Comparison of ENCODE assay signal across 18 cellular contexts in genomic region chr17:37121616-37122015, GRCh38.
DNase-seq lines count a peak whose midpoint lies in the region; TF ChIP-seq lines count a peak whose summit lies in the region.
"Had no signal": no experiment of that assay in that cellular context is flagged by ENCODE, and none has a peak within 500 bp of the region (broad histone marks: within the 10 kb centered on the region; RNA-seq: fewer than 3 reads in every experiment).

No MANE protein-coding gene starts in this region.

- no peak overlapping the region for H2BK12ac ChIP-seq in neuronal stem cell (ENCODE audit: low read length)

- no peak overlapping the region for H2BK15ac ChIP-seq in neuronal stem cell (ENCODE audit: low read length)

- no peaks in the 10 kb centered on the region for H3K79me2 ChIP-seq in mammary epithelial cell (ENCODE audit: insufficient read depth, low read length)

- POLR2A ChIA-PET in MCF 10A (lab: Yijun Ruan, JAX): no interaction called here

- H3K27ac ChIP-seq in mammary epithelial cell (ENCODE audit: insufficient read depth, low read depth, low read length): no peak overlapping the region
- no peak overlapping the region for H3K27ac ChIP-seq in neuronal stem cell (replicated peaks; ENCODE audit: low read length)
- H3K27ac ChIP-seq: 22Rv1 had no signal

- no peak overlapping the region for H3K23ac ChIP-seq in neuronal stem cell (ENCODE audit: low read depth, low read length, poor library complexity)

- H3K9me3 Mint-ChIP-seq in MCF 10A (ENCODE audit: unreplicated experiment): no peaks in the 10 kb centered on the region
- H3K9me3 Mint-ChIP-seq: CD4-positive, alpha-beta memory T cell; GM23338; H9 had no signal

- H3K4me1 ChIP-seq in mammary epithelial cell (ENCODE audit: insufficient read depth, low read length): no peaks in the 10 kb centered on the region
- H3K4me1 ChIP-seq in neuronal stem cell (ENCODE audit: control insufficient read depth in 2 of 2, insufficient read depth in 1 of 2, low read depth in 1 of 2, low read length in 2 of 2): peaks cover 0 to 23% of the 10 kb centered on the region in 2 donors

- H3K27ac Mint-ChIP-seq in MCF 10A (ENCODE audit: low read depth, unreplicated experiment): peak overlapping the region; percentile 19
- H3K27ac Mint-ChIP-seq: GM23338 had no signal

- H3K9ac ChIP-seq in mammary epithelial cell (ENCODE audit: insufficient read depth, low read length) (no peak overlapping the region), neuronal stem cell (ENCODE audit: low read depth, low read length, poor library complexity) (no peak overlapping the region)

- H3K18ac ChIP-seq in neuronal stem cell (ENCODE audit: low read length): no peak overlapping the region

- in situ Hi-C loops in mammary epithelial cell (cut with MboI; ENCODE audit: low sequenced_read_pairs in 2 of 2): no loop called here

- H4K91ac ChIP-seq in neuronal stem cell (ENCODE audit: low read depth, low read length, poor library complexity): no peak overlapping the region

- no peak overlapping the region for H2AFZ ChIP-seq in mammary epithelial cell (ENCODE audit: low read depth, low read length)
- H2AFZ ChIP-seq in neuronal stem cell (ENCODE audit: low read length): no peak overlapping the region
- H2AFZ ChIP-seq: GM23338 had no signal

- intact Hi-C loops in MCF 10A (cut with micrococcal nuclease) (no loop called here), mammary epithelial cell (cut with micrococcal nuclease) (no loop called here)

- H2BK120ac ChIP-seq in neuronal stem cell (ENCODE audit: low read depth, low read length): no peak overlapping the region

- no peaks in the 10 kb centered on the region for H3K79me1 ChIP-seq in neuronal stem cell (ENCODE audit: low read depth, low read length)

- H4K20me1 ChIP-seq in mammary epithelial cell (ENCODE audit: insufficient read depth, low read length): no peaks in the 10 kb centered on the region

- no peak overlapping the region for H3K4ac ChIP-seq in neuronal stem cell (ENCODE audit: low read length)

- H3K36me3 ChIP-seq in mammary epithelial cell (ENCODE audit: insufficient read depth, low read length) (peaks cover 35% of the 10 kb centered on the region), neuronal stem cell (replicated peaks in 1 of 2; ENCODE audit: control insufficient read depth in 2 of 2, insufficient read depth in 2 of 2, low read length in 2 of 2) (peaks cover 13 to 98% of the 10 kb centered on the region in 2 donors)

- BruUV-seq in MCF 10A (replicated peaks; lab: Mats Ljungman, UMichigan): no TSS peak
- BruUV-seq in mammary epithelial cell (replicated peaks; lab: Mats Ljungman, UMichigan): no TSS peak

- no peak overlapping the region for H2AK5ac ChIP-seq in neuronal stem cell (ENCODE audit: low read depth, low read length)

- H3K4me3 ChIP-seq in mammary epithelial cell (replicated peaks in 1 of 3; ENCODE audit: insufficient read depth in 1 of 3, low read depth in 2 of 3, low read length in 3 of 3) (no peak overlapping the region), neuronal stem cell (ENCODE audit: low read length in 2 of 2) (no peak overlapping the region)
- H3K4me3 ChIP-seq: GM23338 had no signal

- 100% methylated on average over 2 of the region's 2 CpGs for WGBS in mammary epithelial cell (ENCODE audit: low coverage, missing lambda C conversion rate)
- no CpG with 5 or more reads among the region's 2 CpGs for WGBS in neuronal stem cell (ENCODE audit: extremely low coverage in 2 of 2, insufficient read length in 2 of 2, insufficient replicate concordance in 1 of 2), 2 donors

- no peaks in the 10 kb centered on the region for H3K9me3 ChIP-seq in mammary epithelial cell (replicated peaks; ENCODE audit: insufficient read depth, low read length)
- H3K9me3 ChIP-seq in neuronal stem cell (replicated peaks in 1 of 2; ENCODE audit: control insufficient read depth in 2 of 2, insufficient read depth in 1 of 2, low read depth in 1 of 2, low read length in 2 of 2): no peaks in the 10 kb centered on the region
- H3K9me3 ChIP-seq: BE2C had no signal

- H3K4me2 ChIP-seq in mammary epithelial cell (ENCODE audit: insufficient read depth, low read depth, low read length): no peak overlapping the region
- no peak overlapping the region for H3K4me2 ChIP-seq in neuronal stem cell (ENCODE audit: insufficient read depth, low read length, poor library complexity, severe bottlenecking)
- H3K4me2 ChIP-seq: GM23338 had no signal

- CTCF ChIA-PET in MCF 10A (lab: Yijun Ruan, JAX) (no interaction called here), mammary epithelial cell (lab: Charles Lee; ENCODE audit: low non-redundant PET) (no interaction called here)

- dilution Hi-C loops in mammary epithelial cell (cut with HindIII; ENCODE audit: low sequenced_read_pairs): no loop called here

- no peak overlapping the region for H3K14ac ChIP-seq in neuronal stem cell (ENCODE audit: low read length)

- H3K27me3 ChIP-seq in mammary epithelial cell (ENCODE audit: insufficient read depth, low read length): no peaks in the 10 kb centered on the region
- no peaks in the 10 kb centered on the region for H3K27me3 ChIP-seq in neuronal stem cell (ENCODE audit: control insufficient read depth in 3 of 3, insufficient read depth in 3 of 3, low read depth in 1 of 3, low read length in 3 of 3)
- H3K27me3 ChIP-seq: BE2C had no signal

- no peak overlapping the region for H2BK5ac ChIP-seq in neuronal stem cell (ENCODE audit: low read length)

- TF ChIP-seq CTCF in MCF 10A (IDR thresholded peaks at IDR 0.05; ENCODE audit: unreplicated experiment): no peak
- no peak for TF ChIP-seq CTCF in mammary epithelial cell (conservative IDR thresholded peaks at IDR 0.05 in 1 of 2, IDR thresholded peaks at IDR 0.05 in 1 of 2; ENCODE audit: extremely low read depth in 1 of 2, insufficient read depth in 1 of 2, low read depth in 1 of 2, low read length in 2 of 2)

- H3K4me1 Mint-ChIP-seq in MCF 10A (ENCODE audit: insufficient read depth, unreplicated experiment): no peaks in the 10 kb centered on the region
- H3K4me1 Mint-ChIP-seq: CD4-positive, alpha-beta memory T cell had no signal

- peaks cover 68% of the 10 kb centered on the region for H3K36me3 Mint-ChIP-seq in MCF 10A (ENCODE audit: insufficient read depth, unreplicated experiment)

- H4K8ac ChIP-seq in neuronal stem cell (ENCODE audit: low read depth, low read length): peak overlapping the region; percentile 78

- H3K27me3 Mint-ChIP-seq in MCF 10A (ENCODE audit: insufficient read depth, unreplicated experiment): no peaks in the 10 kb centered on the region
- H3K27me3 Mint-ChIP-seq: CD4-positive, alpha-beta memory T cell had no signal

- DNase-seq in MCF 10A (ENCODE audit: unreplicated experiment): no peak
- no peak for DNase-seq in mammary epithelial cell
- peak; percentile 10 for DNase-seq in foreskin melanocyte
- no peak for DNase-seq in neuronal stem cell (ENCODE audit: low spot score)
- no peak for DNase-seq in NCI-H2029 (lab: John Stamatoyannopoulos, UW)
- no peak for DNase-seq in DMS79 (lab: John Stamatoyannopoulos, UW)
- DNase-seq: ACHN; AML-193; BE2C; C1 segment of cervical spinal cord; Calu3; CD4-positive, alpha-beta memory T cell; COR-L47; DMS53; DND-41; H9 had no signal

- H3K4me3 Mint-ChIP-seq in MCF 10A (ENCODE audit: unreplicated experiment): no peak overlapping the region
- H3K4me3 Mint-ChIP-seq: CD4-positive, alpha-beta memory T cell; GM23338; H9 had no signal
